In genomic region chr6:127939442-127940066, GRCh38 we compare ENCODE assay signal across 10 cellular contexts. TPM values are rescaled to one million over a fixed set of nuclear protein-coding genes. Genes with fewer than 3 reads are reported as not detected.
DNase-seq lines count a peak whose midpoint lies in the region; ATAC-seq and TF ChIP-seq lines count a peak whose summit lies in the region.
"Had no signal": no experiment of that assay in that cellular context is flagged by ENCODE, and none has a peak within 500 bp of the region (broad histone marks: within the 10 kb centered on the region; RNA-seq: fewer than 3 reads in every experiment).

No MANE protein-coding gene starts in this region.

- peak overlapping the region; percentile 43 for H3K27ac Mint-ChIP-seq in activated CD4-positive, alpha-beta T cell treated with anti-CD3 and anti-CD28 coated beads, Interleukin-2, amount 10 ng/mL, durations not matched to agents 24 days and 14 days
- no peak overlapping the region for H3K27ac Mint-ChIP-seq in activated CD4-positive, alpha-beta T cell treated with anti-CD3 and anti-CD28 coated beads, Interleukin-2, amount 10 ng/mL, durations not matched to agents 7 days and 5 days
- peak overlapping the region; percentile 55 for H3K27ac Mint-ChIP-seq in activated CD4-positive, alpha-beta memory T cell treated with anti-CD3 and anti-CD28 coated beads for 36 hours
- H3K27ac Mint-ChIP-seq in stimulated activated naive B cell treated with anti-CD40 and anti-IgM and Interleukin-4, amounts not matched to agents 10 μg/mL and 1 μg/mL and 100 μg/mL, for 72 hours = no peak overlapping the region

- H3F3A ChIP-seq in smooth muscle cell (ENCODE audit: low read depth) = no peaks in the 10 kb centered on the region

- peak overlapping the region; percentile 90 for H3K27ac ChIP-seq in smooth muscle cell (ENCODE audit: low read depth)

- H3K27me3 Mint-ChIP-seq in activated CD4-positive, alpha-beta T cell treated with anti-CD3 and anti-CD28 coated beads, Interleukin-2, amount 10 ng/mL, durations not matched to agents 24 days and 14 days = no peaks in the 10 kb centered on the region
- no peaks in the 10 kb centered on the region for H3K27me3 Mint-ChIP-seq in activated CD4-positive, alpha-beta T cell treated with anti-CD3 and anti-CD28 coated beads, Interleukin-2, amount 10 ng/mL, durations not matched to agents 7 days and 5 days
- no peaks in the 10 kb centered on the region for H3K27me3 Mint-ChIP-seq in activated CD4-positive, alpha-beta memory T cell treated with anti-CD3 and anti-CD28 coated beads for 36 hours
- H3K27me3 Mint-ChIP-seq in stimulated activated naive B cell treated with anti-CD40 and anti-IgM and Interleukin-4, amounts not matched to agents 10 μg/mL and 1 μg/mL and 100 μg/mL, for 72 hours = peaks cover 6 to 8% of the 10 kb centered on the region in 2 donors

- peaks cover 5% of the 10 kb centered on the region for H3K36me3 Mint-ChIP-seq in activated CD4-positive, alpha-beta T cell treated with anti-CD3 and anti-CD28 coated beads, Interleukin-2, amount 10 ng/mL, durations not matched to agents 24 days and 14 days (ENCODE audit: low read depth)
- peaks cover 32% of the 10 kb centered on the region for H3K36me3 Mint-ChIP-seq in activated CD4-positive, alpha-beta T cell treated with anti-CD3 and anti-CD28 coated beads, Interleukin-2, amount 10 ng/mL, durations not matched to agents 7 days and 5 days (ENCODE audit: low read depth)
- no peaks in the 10 kb centered on the region for H3K36me3 Mint-ChIP-seq in activated CD4-positive, alpha-beta memory T cell treated with anti-CD3 and anti-CD28 coated beads for 36 hours
- H3K36me3 Mint-ChIP-seq in stimulated activated naive B cell treated with anti-CD40 and anti-IgM and Interleukin-4, amounts not matched to agents 10 μg/mL and 1 μg/mL and 100 μg/mL, for 72 hours = no peaks in the 10 kb centered on the region

- no peak overlapping the region for H3K4me3 ChIP-seq in fibroblast of the aortic adventitia (ENCODE audit: low read depth, low read length)
- no peak overlapping the region for H3K4me3 ChIP-seq in smooth muscle cell

- H3K9me3 ChIP-seq in smooth muscle cell (replicated peaks; ENCODE audit: low read depth) = no peaks in the 10 kb centered on the region

- CTCF ChIA-PET in activated CD4-positive, alpha-beta T cell treated with anti-CD3 and anti-CD28 coated beads, Interleukin-2, amount 10 ng/mL, durations not matched to agents 7 days and 5 days (lab: Charles Lee) = interaction anchor here (0.6 kb wide), 2 partner anchors 12 to 1209 kb away, joined by 3 read pairs; no protein-coding TSS in a partner anchor
- CTCF ChIA-PET in activated CD4-positive, alpha-beta memory T cell treated with anti-CD3 and anti-CD28 coated beads for 36 hours (lab: Charles Lee) = interaction anchor here (0.6 to 1.1 kb wide), 3 partner anchors 11 to 84 kb away, joined by 3 to 6 read pairs (median 3); no protein-coding TSS in a partner anchor

- DNase-seq in activated CD4-positive, alpha-beta T cell treated with anti-CD3 and anti-CD28 coated beads, Interleukin-2, amount 10 ng/mL, durations not matched to agents 24 days and 14 days = no peak
- DNase-seq in activated CD4-positive, alpha-beta T cell treated with anti-CD3 and anti-CD28 coated beads, Interleukin-2, amount 10 ng/mL, durations not matched to agents 7 days and 5 days = no peak
- no peak for DNase-seq in activated CD4-positive, alpha-beta memory T cell treated with anti-CD3 and anti-CD28 coated beads for 36 hours
- peak; percentile 63 for DNase-seq in fibroblast of the aortic adventitia (ENCODE audit: low read depth)
- DNase-seq in smooth muscle cell (lab: John Stamatoyannopoulos, UW; ENCODE audit: unreplicated experiment) = no peak
- DNase-seq in stimulated activated naive B cell treated with anti-CD40 and anti-IgM and Interleukin-4, amounts not matched to agents 10 μg/mL and 1 μg/mL and 100 μg/mL, for 72 hours = no peak
- DNase-seq: activated CD4-positive, alpha-beta T cell treated with anti-CD3 and anti-CD28 coated beads, Interleukin-2, amount 50 U/mL, for 48 hours; midbrain had no signal

- no peaks in the 10 kb centered on the region for H3K27me3 ChIP-seq in smooth muscle cell (ENCODE audit: low read depth)

- no peaks in the 10 kb centered on the region for H3K36me3 ChIP-seq in smooth muscle cell (ENCODE audit: low read depth)

- peaks cover 20% of the 10 kb centered on the region for H3K9me3 Mint-ChIP-seq in activated CD4-positive, alpha-beta T cell treated with anti-CD3 and anti-CD28 coated beads, Interleukin-2, amount 10 ng/mL, durations not matched to agents 24 days and 14 days
- peaks cover 27% of the 10 kb centered on the region for H3K9me3 Mint-ChIP-seq in activated CD4-positive, alpha-beta T cell treated with anti-CD3 and anti-CD28 coated beads, Interleukin-2, amount 10 ng/mL, durations not matched to agents 7 days and 5 days
- no peaks in the 10 kb centered on the region for H3K9me3 Mint-ChIP-seq in activated CD4-positive, alpha-beta memory T cell treated with anti-CD3 and anti-CD28 coated beads for 36 hours
- no peaks in the 10 kb centered on the region for H3K9me3 Mint-ChIP-seq in stimulated activated naive B cell treated with anti-CD40 and anti-IgM and Interleukin-4, amounts not matched to agents 10 μg/mL and 1 μg/mL and 100 μg/mL, for 72 hours

- peaks cover 11% of the 10 kb centered on the region for H3K4me1 ChIP-seq in smooth muscle cell (ENCODE audit: low read depth)

- peaks cover 37% of the 10 kb centered on the region for H3K4me1 Mint-ChIP-seq in activated CD4-positive, alpha-beta T cell treated with anti-CD3 and anti-CD28 coated beads, Interleukin-2, amount 10 ng/mL, durations not matched to agents 24 days and 14 days
- H3K4me1 Mint-ChIP-seq in activated CD4-positive, alpha-beta T cell treated with anti-CD3 and anti-CD28 coated beads, Interleukin-2, amount 10 ng/mL, durations not matched to agents 7 days and 5 days = peaks cover 41% of the 10 kb centered on the region
- peaks cover 32% of the 10 kb centered on the region for H3K4me1 Mint-ChIP-seq in activated CD4-positive, alpha-beta memory T cell treated with anti-CD3 and anti-CD28 coated beads for 36 hours (ENCODE audit: low read depth)
- H3K4me1 Mint-ChIP-seq in stimulated activated naive B cell treated with anti-CD40 and anti-IgM and Interleukin-4, amounts not matched to agents 10 μg/mL and 1 μg/mL and 100 μg/mL, for 72 hours = no peaks in the 10 kb centered on the region

- peak overlapping the region; percentile 55 for H3K4me2 ChIP-seq in smooth muscle cell

- POLR2A ChIA-PET in activated CD4-positive, alpha-beta T cell treated with anti-CD3 and anti-CD28 coated beads, Interleukin-2, amount 10 ng/mL, durations not matched to agents 7 days and 5 days (lab: Charles Lee) = no interaction called here
- POLR2A ChIA-PET in activated CD4-positive, alpha-beta memory T cell treated with anti-CD3 and anti-CD28 coated beads for 36 hours (lab: Charles Lee) = no interaction called here

- 33% methylated on average over 3 of the region's 3 CpGs for WGBS in smooth muscle cell (ENCODE audit: low lambda C conversion rate)

- intact Hi-C loops in activated CD4-positive, alpha-beta T cell treated with anti-CD3 and anti-CD28 coated beads, Interleukin-2, amount 10 ng/mL, durations not matched to agents 24 days and 14 days (cut with micrococcal nuclease) = no loop called here
- intact Hi-C loops in activated CD4-positive, alpha-beta memory T cell treated with anti-CD3 and anti-CD28 coated beads for 36 hours (cut with micrococcal nuclease) = loop anchor here (1.0 kb wide), 1 partner anchor 31 kb away; no protein-coding TSS in a partner anchor

- no peak for ATAC-seq in stimulated activated naive B cell treated with anti-CD40 and anti-IgM and Interleukin-4, amounts not matched to agents 10 μg/mL and 1 μg/mL and 100 μg/mL, for 72 hours (replicated peaks)
- ATAC-seq in GM21576 (IDR thresholded peaks at IDR 0.05; ENCODE audit: unreplicated experiment) (no peak), HG02588 (IDR thresholded peaks at IDR 0.05; ENCODE audit: unreplicated experiment) (no peak)

- peak overlapping the region; percentile 60 for H3K9ac ChIP-seq in smooth muscle cell (ENCODE audit: low read depth)

- no peaks in the 10 kb centered on the region for H3K79me2 ChIP-seq in smooth muscle cell (ENCODE audit: low read depth)

- TF ChIP-seq CTCF in fibroblast of the aortic adventitia (IDR thresholded peaks at IDR 0.05; ENCODE audit: insufficient read depth, low read length) (no peak), smooth muscle cell (IDR thresholded peaks at IDR 0.05; ENCODE audit: borderline replicate concordance, insufficient read depth, poor library complexity, severe bottlenecking) (no peak)

- H3K4me3 Mint-ChIP-seq in activated CD4-positive, alpha-beta T cell treated with anti-CD3 and anti-CD28 coated beads, Interleukin-2, amount 10 ng/mL, durations not matched to agents 24 days and 14 days = no peak overlapping the region
- H3K4me3 Mint-ChIP-seq in activated CD4-positive, alpha-beta T cell treated with anti-CD3 and anti-CD28 coated beads, Interleukin-2, amount 10 ng/mL, durations not matched to agents 7 days and 5 days = no peak overlapping the region
- no peak overlapping the region for H3K4me3 Mint-ChIP-seq in activated CD4-positive, alpha-beta memory T cell treated with anti-CD3 and anti-CD28 coated beads for 36 hours
- no peak overlapping the region for H3K4me3 Mint-ChIP-seq in stimulated activated naive B cell treated with anti-CD40 and anti-IgM and Interleukin-4, amounts not matched to agents 10 μg/mL and 1 μg/mL and 100 μg/mL, for 72 hours

- H2AFZ ChIP-seq in smooth muscle cell (ENCODE audit: low read depth) = peak overlapping the region; percentile 95

- H4K20me1 ChIP-seq in smooth muscle cell (ENCODE audit: low read depth) = no peaks in the 10 kb centered on the region

RNA-seq across cellular contexts. Expression of gene THEMIS, which starts 38.7 kb away (rescaled TPM):
- 14.3 and 15.3 TPM in 2 replicates for total RNA-seq in activated CD4-positive, alpha-beta T cell treated with anti-CD3 and anti-CD28 coated beads, Interleukin-2, amount 10 ng/mL, durations not matched to agents 24 days and 14 days
- 100 to 1,000 TPM in 1 of 2 experiments, 10 to 100 TPM in 1; 89.2 to 101 TPM for total RNA-seq in activated CD4-positive, alpha-beta T cell treated with anti-CD3 and anti-CD28 coated beads, Interleukin-2, amount 10 ng/mL, durations not matched to agents 7 days and 5 days
- 10 to 100 TPM in 1 of 2 experiments, 1 to 10 TPM in 1; 9.5 to 11.5 TPM for total RNA-seq in activated CD4-positive, alpha-beta memory T cell treated with anti-CD3 and anti-CD28 coated beads for 36 hours
- total RNA-seq in fibroblast of the aortic adventitia (ENCODE audit: low replicate concordance) (under 0.01 TPM in 1 of 2 replicates, not detected in the other), smooth muscle cell (not detected in 2 replicates)
- not detected in 2 replicates for polyA plus RNA-seq in smooth muscle cell

Comparison
In these comparisons a context has a peak if more than half of its experiments do, and no peak if none do; other contexts are left out.
1. H3K27ac Mint-ChIP-seq: peak in activated CD4-positive, alpha-beta T cell treated with anti-CD3 and anti-CD28 coated beads, Interleukin-2, amount 10 ng/mL, durations not matched to agents 24 days and 14 days (single experiment) and activated CD4-positive, alpha-beta memory T cell treated with anti-CD3 and anti-CD28 coated beads for 36 hours (single experiment); none in activated CD4-positive, alpha-beta T cell treated with anti-CD3 and anti-CD28 coated beads, Interleukin-2, amount 10 ng/mL, durations not matched to agents 7 days and 5 days (single experiment) and stimulated activated naive B cell treated with anti-CD40 and anti-IgM and Interleukin-4, amounts not matched to agents 10 μg/mL and 1 μg/mL and 100 μg/mL, for 72 hours (single experiment).
2. RNA of gene THEMIS, which starts 38.7 kb away (total RNA-seq): 89.2 to 101 TPM in activated CD4-positive, alpha-beta T cell treated with anti-CD3 and anti-CD28 coated beads, Interleukin-2, amount 10 ng/mL, durations not matched to agents 7 days and 5 days, 14.3 to 15.3 TPM in activated CD4-positive, alpha-beta T cell treated with anti-CD3 and anti-CD28 coated beads, Interleukin-2, amount 10 ng/mL, durations not matched to agents 24 days and 14 days and 9.5 to 11.5 TPM in activated CD4-positive, alpha-beta memory T cell treated with anti-CD3 and anti-CD28 coated beads for 36 hours; under 0.01 TPM in fibroblast of the aortic adventitia and not detected in smooth muscle cell; every median in the first group is over 10 times any median in the second.